In the genomic region with DNA sequence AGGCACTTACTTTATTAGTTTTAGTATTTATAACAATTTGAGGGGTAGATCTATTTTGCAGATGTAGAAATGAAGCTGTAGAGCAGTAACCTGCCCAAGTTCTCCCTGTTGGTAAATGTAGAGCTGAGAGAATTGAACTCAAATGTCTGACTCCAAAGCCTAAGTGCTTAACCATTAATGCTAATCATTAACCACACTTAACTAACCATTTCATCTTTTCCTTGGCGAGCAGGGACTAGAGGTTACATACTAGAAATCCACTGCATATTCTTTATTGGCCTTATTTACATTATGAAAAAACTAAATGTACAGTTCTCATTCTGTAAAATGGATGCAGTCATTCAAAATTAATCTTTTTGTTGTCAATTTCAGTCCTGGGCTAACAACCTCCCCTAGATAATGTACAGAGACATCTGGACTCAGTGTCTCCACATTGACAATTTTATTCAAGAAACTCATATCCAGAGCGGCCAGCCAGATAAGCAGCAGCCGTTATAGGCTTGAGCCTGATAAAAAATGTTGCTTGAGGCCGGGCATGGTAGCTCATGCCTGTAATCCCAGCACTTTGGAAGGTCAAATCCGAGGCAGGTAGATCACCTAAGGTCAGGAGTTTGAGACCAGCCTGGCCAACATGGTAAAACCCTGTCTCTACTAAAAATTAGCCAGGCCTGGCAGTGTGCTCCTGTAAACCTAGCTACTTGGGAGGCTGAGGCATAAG, we compare ENCODE assay signal across 15 cellular contexts.
DNase-seq lines count a peak whose midpoint lies in the region; ATAC-seq, FAIRE-seq and TF ChIP-seq lines count a peak whose summit lies in the region.
"Had no signal": no experiment of that assay in that cellular context is flagged by ENCODE, and none has a peak within 500 bp of the region (broad histone marks: within the 10 kb centered on the region; RNA-seq: fewer than 3 reads in every experiment).

No MANE protein-coding gene starts in this region.

- no peak for DNase-seq in GM19239 (ENCODE audit: insufficient read length, low spot score)
- DNase-seq in immature natural killer cell: no peak
- DNase-seq in substantia nigra (lab: John Stamatoyannopoulos, UW): no peak
- no peak for DNase-seq in activated naive CD4-positive, alpha-beta T cell treated with anti-CD3 and anti-CD28 coated beads, Interleukin-2, amount 50 U/mL, for 72 hours (ENCODE audit: low spot score in 2 of 2)
- DNase-seq in stimulated activated CD8-positive, alpha-beta memory T cell treated with anti-CD3 and anti-CD28 coated beads, Interleukin-4, amount 100 ng/mL, for 48 hours: no peak
- no peak for DNase-seq in nephron progenitor cell
- DNase-seq: activated CD4-positive, alpha-beta T cell treated with anti-CD3 and anti-CD28 coated beads, Interleukin-2, amount 50 U/mL, for 48 hours; activated T-cell treated with anti-CD3 and anti-CD28 coated beads, Interleukin-2, amount 50 U/mL, for 72 hours; caudate nucleus; ovary; SIG-M5; stimulated activated naive CD4-positive, alpha-beta T cell treated with Interleukin-2 at 50 U/mL for 16 hours; T-helper 9 cell had no signal

- H3K9me3 Mint-ChIP-seq in immature natural killer cell: no peaks in the 10 kb centered on the region
- peaks cover 0 to 5% of the 10 kb centered on the region in 2 donors for H3K9me3 Mint-ChIP-seq in activated naive CD4-positive, alpha-beta T cell treated with anti-CD3 and anti-CD28 coated beads, Interleukin-2, amount 50 U/mL, for 72 hours
- no peaks in the 10 kb centered on the region for H3K9me3 Mint-ChIP-seq in nephron progenitor cell

- ATAC-seq in HG03571 (IDR thresholded peaks at IDR 0.05; ENCODE audit: unreplicated experiment): peak; percentile 51
- no peak for ATAC-seq in activated naive CD4-positive, alpha-beta T cell treated with anti-CD3 and anti-CD28 coated beads, Interleukin-2, amount 50 U/mL, for 72 hours

- no peak for TF ChIP-seq CTCF in nephron progenitor cell (IDR thresholded peaks at IDR 0.05)

- peak; percentile 90 for FAIRE-seq in GM19239 (lab: Jason Lieb, UNC)
- FAIRE-seq: frontal cortex had no signal

- H3K4me3 Mint-ChIP-seq in immature natural killer cell (peak overlapping the region in 2 of 5 donors; percentile 8 to 12), nephron progenitor cell (no peak overlapping the region)

- peaks cover 0 to 3% (median 3%) of the 10 kb centered on the region in 3 donors for H3K27me3 Mint-ChIP-seq in immature natural killer cell (ENCODE audit: low read depth in 3 of 3)
- H3K27me3 Mint-ChIP-seq in nephron progenitor cell (ENCODE audit: low read depth, poor library complexity): no peaks in the 10 kb centered on the region

- H3K4me1 Mint-ChIP-seq in immature natural killer cell (peaks cover 62 to 72% of the 10 kb centered on the region in 2 donors), nephron progenitor cell (no peaks in the 10 kb centered on the region)

- H3K27ac ChIP-seq in substantia nigra (ENCODE audit: low read depth, low read length, poor library complexity, severe bottlenecking): peak overlapping the region; percentile 39
- H3K27ac ChIP-seq: ovary had no signal

- H3K27ac Mint-ChIP-seq in immature natural killer cell: peak overlapping the region; percentile 87 to 98 (median 94)
- H3K27ac Mint-ChIP-seq in activated naive CD4-positive, alpha-beta T cell treated with anti-CD3 and anti-CD28 coated beads, Interleukin-2, amount 50 U/mL, for 72 hours: no peak overlapping the region
- H3K27ac Mint-ChIP-seq in nephron progenitor cell: no peak overlapping the region

- H3K36me3 Mint-ChIP-seq in immature natural killer cell (peaks cover 0 to 3% (median 3%) of the 10 kb centered on the region in 3 donors), nephron progenitor cell (ENCODE audit: low read depth) (no peaks in the 10 kb centered on the region)
- H3K36me3 Mint-ChIP-seq in activated naive CD4-positive, alpha-beta T cell treated with anti-CD3 and anti-CD28 coated beads, Interleukin-2, amount 50 U/mL, for 72 hours: no peaks in the 10 kb centered on the region

Comparison
In these comparisons a context has a peak if more than half of its experiments do, and no peak if none do; other contexts are left out.
1. H3K27ac Mint-ChIP-seq: peak in immature natural killer cell (6 of 6); none in activated naive CD4-positive, alpha-beta T cell treated with anti-CD3 and anti-CD28 coated beads, Interleukin-2, amount 50 U/mL, for 72 hours (0 of 2) and nephron progenitor cell (single experiment).